Comparison of ENCODE assay signal across 10 cellular contexts in the genomic region with DNA sequence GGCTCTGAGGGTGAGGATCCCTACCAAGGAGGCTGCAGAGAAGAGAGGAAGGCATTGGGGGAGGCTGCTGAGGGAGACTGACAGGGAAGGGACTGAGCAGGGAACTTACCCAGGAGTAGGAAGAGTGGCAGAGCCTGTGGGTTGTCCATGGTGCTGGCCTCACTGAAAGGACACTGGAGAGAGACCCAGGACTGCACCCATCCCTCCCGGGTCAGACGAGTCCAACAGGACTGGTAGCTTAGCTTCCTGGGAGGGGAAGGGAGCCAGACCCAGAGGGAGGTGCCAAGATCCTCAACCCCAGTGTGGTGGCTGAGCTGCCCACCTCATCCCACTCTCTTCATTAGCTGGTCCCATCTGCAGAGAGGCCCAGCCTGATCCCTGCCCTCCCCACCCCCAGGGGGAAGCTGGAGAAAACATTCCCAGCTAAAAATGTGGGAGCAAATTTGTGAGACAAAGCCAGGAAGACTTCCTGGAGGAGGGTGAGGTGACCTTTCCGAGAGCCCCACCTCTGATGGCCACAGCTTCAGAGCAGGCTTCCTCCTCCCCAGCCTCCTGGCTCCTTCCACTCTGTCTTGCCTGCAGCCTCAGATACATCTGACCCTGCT. TPM values are rescaled to one million over a fixed set of nuclear protein-coding genes. Genes with fewer than 3 reads are reported as not detected.
DNase-seq lines count a peak whose midpoint lies in the region; ATAC-seq and TF ChIP-seq lines count a peak whose summit lies in the region.
"Had no signal": no experiment of that assay in that cellular context is flagged by ENCODE, and none has a peak within 500 bp of the region (broad histone marks: within the 10 kb centered on the region; RNA-seq: fewer than 3 reads in every experiment).

Gene VSIG10L (minus strand): TSS at position 164 of the 605 bp plus-strand sequence. CDS start 15 bp downstream, at position 149.

- POLR2A ChIA-PET in activated CD4-positive, alpha-beta T cell treated with anti-CD3 and anti-CD28 coated beads, Interleukin-2, amount 10 ng/mL, durations not matched to agents 7 days and 5 days (lab: Charles Lee): interaction anchor here (0.6 kb wide), 1 partner anchor 78 kb away, joined by 3 read pairs; no protein-coding TSS in a partner anchor

- no peak for TF ChIP-seq POLR2A in esophagus muscularis mucosa (IDR thresholded peaks at IDR 0.05; ENCODE audit: low read depth)
- TF ChIP-seq POLR2A in upper lobe of left lung (IDR thresholded peaks at IDR 0.05): no peak

- WGBS in esophagus muscularis mucosa: 60% methylated on average over 3 of the region's 3 CpGs
- 47 to 53% methylated on average over 3 of the region's 3 CpGs for WGBS in upper lobe of left lung, 2 donors

- no peaks in the 10 kb centered on the region for H3K79me2 ChIP-seq in MM.1S (ENCODE audit: low read length)

- H3K4me2 ChIP-seq in MM.1S (ENCODE audit: low read depth, low read length): no peak within 1 kb of the TSS

- intact Hi-C loops in esophagus muscularis mucosa (cut with DNase I): loop anchor here (5.0 to 10.0 kb wide), 2 partner anchors 50 to 343 kb away; partner anchors contain the start of gene C19orf84

- no peaks in the 10 kb centered on the region for H3K9me3 Mint-ChIP-seq in activated CD4-positive, alpha-beta T cell treated with anti-CD3 and anti-CD28 coated beads, Interleukin-2, amount 10 ng/mL, durations not matched to agents 7 days and 5 days

- H3K27me3 ChIP-seq in esophagus muscularis mucosa: no peaks in the 10 kb centered on the region
- no peaks in the 10 kb centered on the region for H3K27me3 ChIP-seq in upper lobe of left lung
- H3K27me3 ChIP-seq in MM.1S (replicated peaks; ENCODE audit: insufficient read depth, low read length): no peaks in the 10 kb centered on the region
- H3K27me3 ChIP-seq in MG63: no peaks in the 10 kb centered on the region

- TF ChIP-seq CTCF in esophagus muscularis mucosa (IDR thresholded peaks at IDR 0.05): no peak
- TF ChIP-seq CTCF in upper lobe of left lung (IDR thresholded peaks at IDR 0.05): no peak
- no peak for TF ChIP-seq CTCF in MM.1S (IDR thresholded peaks at IDR 0.05; ENCODE audit: low read length)

- H3K4me3 ChIP-seq in esophagus muscularis mucosa (no peak within 1 kb of the TSS), skin epidermis (peak within 1 kb of the TSS in 3 of 7 experiments; percentile 4 to 69 (median 47)), upper lobe of left lung (no peak within 1 kb of the TSS), MM.1S (ENCODE audit: low read length) (no peak within 1 kb of the TSS), MG63 (no peak within 1 kb of the TSS)

- peaks cover 17% of the 10 kb centered on the region for H3K4me1 Mint-ChIP-seq in activated CD4-positive, alpha-beta T cell treated with anti-CD3 and anti-CD28 coated beads, Interleukin-2, amount 10 ng/mL, durations not matched to agents 7 days and 5 days
- peaks cover 17% of the 10 kb centered on the region for H3K4me1 Mint-ChIP-seq in T-helper 17 cell

- no peaks in the 10 kb centered on the region for H3F3A ChIP-seq in MM.1S (ENCODE audit: insufficient read depth, low read length)

- DNase-seq in activated CD4-positive, alpha-beta T cell treated with anti-CD3 and anti-CD28 coated beads, Interleukin-2, amount 10 ng/mL, durations not matched to agents 7 days and 5 days: no peak
- DNase-seq in activated CD4-positive, alpha-beta T cell treated with anti-CD3 and anti-CD28 coated beads for 48 hours: no peak
- DNase-seq in T-helper 17 cell (no peak), esophagus muscularis mucosa (ENCODE audit: extremely low spot score) (no peak), upper lobe of left lung (no peak), MM.1S (no peak), MG63 (no peak)
- DNase-seq: lower lobe of right lung, NCI-H69 had no signal

- peaks cover 15% of the 10 kb centered on the region for H3K36me3 Mint-ChIP-seq in activated CD4-positive, alpha-beta T cell treated with anti-CD3 and anti-CD28 coated beads, Interleukin-2, amount 10 ng/mL, durations not matched to agents 7 days and 5 days (ENCODE audit: low read depth)
- no peaks in the 10 kb centered on the region for H3K36me3 Mint-ChIP-seq in T-helper 17 cell (ENCODE audit: low read depth)

- no peaks in the 10 kb centered on the region for H3K9me2 ChIP-seq in MM.1S (replicated peaks; ENCODE audit: insufficient read depth, low read length)

- no peak within 1 kb of the TSS for H3K9ac ChIP-seq in MM.1S (ENCODE audit: low read length)

- peak within 1 kb of the TSS; percentile 6 for H3K27ac Mint-ChIP-seq in activated CD4-positive, alpha-beta T cell treated with anti-CD3 and anti-CD28 coated beads, Interleukin-2, amount 10 ng/mL, durations not matched to agents 7 days and 5 days
- H3K27ac Mint-ChIP-seq in T-helper 17 cell: peak within 1 kb of the TSS; percentile 79

- no peak for ATAC-seq in T-helper 17 cell
- no peak for ATAC-seq in upper lobe of left lung (ENCODE audit: low FRiP score in 2 of 2)
- ATAC-seq: lower lobe of right lung had no signal

- H3K27ac ChIP-seq in esophagus muscularis mucosa (replicated peaks in 1 of 4): peak within 1 kb of the TSS; percentile 84 to 92 (median 88)
- peak within 1 kb of the TSS in 11 of 21 experiments; percentile 5 to 63 (median 31) for H3K27ac ChIP-seq in skin epidermis
- H3K27ac ChIP-seq in upper lobe of left lung: no peak within 1 kb of the TSS
- H3K27ac ChIP-seq in MM.1S (ENCODE audit: low read length): no peak within 1 kb of the TSS

- peak within 1 kb of the TSS; percentile 37 for H3K4me3 Mint-ChIP-seq in activated CD4-positive, alpha-beta T cell treated with anti-CD3 and anti-CD28 coated beads, Interleukin-2, amount 10 ng/mL, durations not matched to agents 7 days and 5 days
- peak within 1 kb of the TSS; percentile 69 for H3K4me3 Mint-ChIP-seq in T-helper 17 cell

- H2AFZ ChIP-seq in MM.1S (ENCODE audit: low read length): no peak within 1 kb of the TSS

- H3K4me1 ChIP-seq in esophagus muscularis mucosa (peaks cover 6 to 45% (median 24%) of the 10 kb centered on the region in 4 donors), upper lobe of left lung (peaks cover 9 to 25% (median 20%) of the 10 kb centered on the region in 4 donors), MM.1S (ENCODE audit: low read length) (no peaks in the 10 kb centered on the region)

- H3K27me3 Mint-ChIP-seq in activated CD4-positive, alpha-beta T cell treated with anti-CD3 and anti-CD28 coated beads, Interleukin-2, amount 10 ng/mL, durations not matched to agents 7 days and 5 days: peaks cover 8% of the 10 kb centered on the region
- H3K27me3 Mint-ChIP-seq in T-helper 17 cell: no peaks in the 10 kb centered on the region

- CTCF ChIA-PET in activated CD4-positive, alpha-beta T cell treated with anti-CD3 and anti-CD28 coated beads, Interleukin-2, amount 10 ng/mL, durations not matched to agents 7 days and 5 days (lab: Charles Lee): interaction anchor here (1.2 to 4.3 kb wide), 6 partner anchors 11 to 97 kb away, joined by 3 to 20 read pairs (median 4); no protein-coding TSS in a partner anchor

- TF ChIP-seq EP300 in esophagus muscularis mucosa (IDR thresholded peaks at IDR 0.05): no peak
- TF ChIP-seq EP300 in upper lobe of left lung (IDR thresholded peaks at IDR 0.05): no peak

- H3K36me3 ChIP-seq in esophagus muscularis mucosa: peaks cover 8 to 28% (median 23%) of the 10 kb centered on the region in 4 donors
- H3K36me3 ChIP-seq in upper lobe of left lung: peaks cover 4 to 23% (median 16%) of the 10 kb centered on the region in 4 donors
- no peaks in the 10 kb centered on the region for H3K36me3 ChIP-seq in MM.1S (replicated peaks; ENCODE audit: insufficient read depth, low read length)
- H3K36me3 ChIP-seq in MG63: peaks cover 17% of the 10 kb centered on the region

- no peaks in the 10 kb centered on the region for H4K20me1 ChIP-seq in MM.1S (ENCODE audit: insufficient read depth, low read length)

- H3K9me3 ChIP-seq in T-helper 17 cell (ENCODE audit: control insufficient read depth, low read length, poor library complexity, severe bottlenecking): no peaks in the 10 kb centered on the region
- H3K9me3 ChIP-seq in esophagus muscularis mucosa: no peaks in the 10 kb centered on the region
- H3K9me3 ChIP-seq in upper lobe of left lung: no peaks in the 10 kb centered on the region
- H3K9me3 ChIP-seq in MM.1S (replicated peaks; ENCODE audit: insufficient read depth, low read length): no peaks in the 10 kb centered on the region
- no peaks in the 10 kb centered on the region for H3K9me3 ChIP-seq in MG63
- H3K9me3 ChIP-seq: lower lobe of right lung had no signal

RNA-seq across cellular contexts. Expression of gene VSIG10L, which starts in this region (rescaled TPM):
- 1 to 10 TPM in 1 of 2 experiments, under 1 TPM in 1; 0.99 to 1.2 TPM for total RNA-seq in activated CD4-positive, alpha-beta T cell treated with anti-CD3 and anti-CD28 coated beads, Interleukin-2, amount 10 ng/mL, durations not matched to agents 7 days and 5 days
- total RNA-seq in T-helper 17 cell (under 1 TPM in 1 of 2 donors, not detected in 1; 0.22 TPM), esophagus muscularis mucosa (1 to 10 TPM; 1.3 to 3.4 (median 2.2) TPM), upper lobe of left lung (10 to 100 TPM in 1 of 6 donors, 1 to 10 TPM in 4, under 1 TPM in 1; 0.76 to 13.6 (median 2.8) TPM)
- total RNA-seq in MG63 (2014; rRNA removed; shearing (Covaris generic); ENCODE audit: low replicate concordance): 0.10 and 0.95 TPM in 2 replicates

Comparison
In these comparisons a context has a peak if more than half of its experiments do, and no peak if none do; other contexts are left out.
1. H3K27ac ChIP-seq: peak in esophagus muscularis mucosa (4 of 4) and skin epidermis (11 of 21); none in upper lobe of left lung (0 of 4) and MM.1S (single experiment).